8 cellular contexts compared by ENCODE assay signal in the genomic region with DNA sequence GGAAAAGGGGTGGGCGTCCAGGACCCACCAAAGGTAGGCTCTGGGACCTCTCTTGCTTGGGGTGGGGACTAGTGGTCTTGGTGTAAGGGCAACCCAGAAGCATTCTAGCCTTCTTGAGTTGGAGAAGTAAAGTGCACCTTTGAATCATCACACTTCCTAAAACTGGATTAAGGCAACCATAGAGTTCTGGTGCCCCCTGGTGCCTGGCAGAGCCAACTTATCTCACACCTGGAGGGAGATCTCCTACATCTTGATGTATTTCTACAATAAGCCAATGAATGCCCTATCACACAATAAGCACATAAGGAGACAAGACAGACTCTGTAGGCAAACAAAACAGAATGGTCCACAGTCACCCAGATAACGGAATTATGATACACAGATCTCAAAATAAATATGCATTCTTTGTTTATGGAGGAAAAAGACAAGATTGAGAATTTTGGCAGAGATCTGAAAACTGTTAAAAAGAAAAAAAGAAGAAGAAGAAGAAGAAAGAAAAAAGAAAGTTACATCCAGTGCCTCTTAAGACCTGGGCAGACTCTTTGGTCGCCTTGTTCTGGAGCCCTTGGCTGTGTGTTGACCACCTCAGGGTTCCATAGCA.
A peak's percentile ranks its signal among the peaks of the same experiment; 100 is the strongest.
DNase-seq lines count a peak whose midpoint lies in the region; ATAC-seq and TF ChIP-seq lines count a peak whose summit lies in the region.

No MANE protein-coding gene starts in this region.

- H3K27ac ChIP-seq in PC-3 (ENCODE audit: low read length) (no peak overlapping the region), liver (ENCODE audit: low read depth in 1 of 2, low read length in 2 of 2) (no peak overlapping the region)

- POLR2A ChIA-PET in PC-3 (lab: Charles Lee; ENCODE audit: unreplicated experiment) = no interaction called here

- peak; percentile 92 for TF ChIP-seq CTCF in PC-3 (conservative IDR thresholded peaks at IDR 0.05; ENCODE audit: low read depth, low read length)
- TF ChIP-seq CTCF in astrocyte of the spinal cord (IDR thresholded peaks at IDR 0.05; ENCODE audit: low read depth, low read length) = peak; percentile 52
- peak; percentile 40 for TF ChIP-seq CTCF in liver (IDR thresholded peaks at IDR 0.05; ENCODE audit: low read depth, low read length, missing input control)

- in situ Hi-C loops in astrocyte of the spinal cord (cut with HindIII; ENCODE audit: low sequenced_read_pairs) = no loop called here

- H3K9me2 ChIP-seq in PC-3 (replicated peaks; ENCODE audit: low read length) = no peaks in the 10 kb centered on the region

- H4K20me1 ChIP-seq in PC-3 (ENCODE audit: low read length) = no peaks in the 10 kb centered on the region

- intact Hi-C loops in PC-3 (cut with micrococcal nuclease) = loop anchor here (1.0 to 10.0 kb wide), 4 partner anchors 424 to 1281 kb away; partner anchors contain the start of gene RTL1

- no peak overlapping the region for H3K4me3 ChIP-seq in PC-3 (ENCODE audit: low read length)
- H3K4me3 ChIP-seq in astrocyte of the spinal cord (ENCODE audit: low read depth, low read length) = no peak overlapping the region
- H3K4me3 ChIP-seq in liver (ENCODE audit: low read depth in 1 of 3, low read length in 3 of 3) = no peak overlapping the region

- H3K27me3 ChIP-seq in PC-3 (ENCODE audit: low read length) (peaks cover 4% of the 10 kb centered on the region; the same call in 1 of the 2 replicates), liver (ENCODE audit: control insufficient read depth in 4 of 4, insufficient read depth in 4 of 4, low read length in 3 of 4) (peaks cover 0 to 4% (median 0%) of the 10 kb centered on the region in 4 donors)

- peaks cover 13% of the 10 kb centered on the region for H3K9me3 ChIP-seq in PC-3 (ENCODE audit: low read length)
- peaks cover 0 to 6% (median 3%) of the 10 kb centered on the region in 4 donors for H3K9me3 ChIP-seq in liver (ENCODE audit: control insufficient read depth in 4 of 4, low read length in 3 of 4)

- no peak overlapping the region for H2AFZ ChIP-seq in PC-3 (ENCODE audit: low read length)

- H3K4me1 ChIP-seq in PC-3 (ENCODE audit: insufficient read depth, low read length) = no peaks in the 10 kb centered on the region
- no peaks in the 10 kb centered on the region for H3K4me1 ChIP-seq in liver (ENCODE audit: control insufficient read depth in 4 of 4, insufficient read depth in 4 of 4, low read length in 3 of 4)

- CTCF ChIA-PET in PC-3 (lab: Charles Lee) = interaction anchor here (0.6 kb wide), 1 partner anchor 389 kb away, joined by 3 read pairs; no protein-coding TSS in a partner anchor

- DNase-seq in DMS79 (lab: John Stamatoyannopoulos, UW) = peak; percentile 14
- peak; percentile 22 for DNase-seq in HS-5 (ENCODE audit: low read depth)
- DNase-seq in PC-3 = peak; percentile 85
- DNase-seq in astrocyte of the spinal cord (ENCODE audit: low read depth, low spot score) = peak; percentile 33
- no peak for DNase-seq in GM19238 (ENCODE audit: insufficient read length, low spot score)

- no peaks in the 10 kb centered on the region for H3K79me2 ChIP-seq in PC-3 (ENCODE audit: low read length)

- H3K9ac ChIP-seq in PC-3 (ENCODE audit: low read length) (no peak overlapping the region), liver (ENCODE audit: low read depth in 1 of 2, low read length in 2 of 2) (no peak overlapping the region)

- H3K4me2 ChIP-seq in PC-3 (ENCODE audit: low read length) = no peak overlapping the region

- peak; percentile 66 to 79 for TF ChIP-seq RAD21 in liver (IDR thresholded peaks at IDR 0.05)

- 49% methylated on average over 3 of the region's 3 CpGs for WGBS in liver

- ATAC-seq in PC-3 (peak; percentile 94), HG03039 (IDR thresholded peaks at IDR 0.05; ENCODE audit: unreplicated experiment) (no peak), GM19397 (IDR thresholded peaks at IDR 0.05; ENCODE audit: unreplicated experiment) (no peak)

- no peaks in the 10 kb centered on the region for H3F3A ChIP-seq in PC-3 (ENCODE audit: low read length, unreplicated experiment)

- no peaks in the 10 kb centered on the region; the same call in 1 of the 2 replicates for H3K36me3 ChIP-seq in PC-3 (ENCODE audit: low read depth, low read length)
- H3K36me3 ChIP-seq in liver (ENCODE audit: control insufficient read depth in 4 of 4, insufficient read depth in 3 of 4, low read depth in 1 of 4, low read length in 3 of 4) = no peaks in the 10 kb centered on the region

- BruUV-seq in PC-3 (replicated peaks; lab: Mats Ljungman, UMichigan) = no TSS peak

TF ChIP-seq in liver, 16 proteins besides CTCF, POLR2A, EP300 and RAD21:
- TF ChIP-seq, protein P1, sequence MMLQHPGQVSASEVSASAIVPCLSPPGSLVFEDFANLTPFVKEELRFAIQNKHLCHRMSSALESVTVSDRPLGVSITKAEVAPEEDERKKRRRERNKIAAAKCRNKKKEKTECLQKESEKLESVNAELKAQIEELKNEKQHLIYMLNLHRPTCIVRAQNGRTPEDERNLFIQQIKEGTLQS (IDR thresholded peaks at IDR 0.05) = no peak
- no peak for TF ChIP-seq JUND (IDR thresholded peaks at IDR 0.05)
- no peak for TF ChIP-seq YY1 (IDR thresholded peaks at IDR 0.05)
- no peak for TF ChIP-seq REST (IDR thresholded peaks at IDR 0.05)
- no peak for TF ChIP-seq NR2F2 (IDR thresholded peaks at IDR 0.05)
- TF ChIP-seq FOXA2 (IDR thresholded peaks at IDR 0.05) = no peak
- no peak for TF ChIP-seq FOXA1 (IDR thresholded peaks at IDR 0.05)
- no peak for TF ChIP-seq TAF1 (conservative IDR thresholded peaks at IDR 0.05)
- TF ChIP-seq GABPA (IDR thresholded peaks at IDR 0.05 in 1 of 2, conservative IDR thresholded peaks at IDR 0.05 in 1 of 2) = no peak
- no peak for TF ChIP-seq RXRA (IDR thresholded peaks at IDR 0.05)
- TF ChIP-seq HNF4A (conservative IDR thresholded peaks at IDR 0.05) = no peak
- TF ChIP-seq SP1 (IDR thresholded peaks at IDR 0.05) = no peak
- no peak for TF ChIP-seq EGR1 (IDR thresholded peaks at IDR 0.05; ENCODE audit: low read depth in 2 of 2)
- no peak for TF ChIP-seq HNF4G (IDR thresholded peaks at IDR 0.05)
- no peak for TF ChIP-seq MAX (IDR thresholded peaks at IDR 0.05)
TF ChIP-seq in liver: peak in this region for 0.

Comparison
In these comparisons a context has a peak if more than half of its experiments do, and no peak if none do; other contexts are left out.
1. CTCF ChIP-seq: peak in every context shown above with its lines; median percentile 92 in PC-3; 52 in astrocyte of the spinal cord; 40 in liver.